16 cellular contexts compared by ENCODE assay signal in the genomic region with DNA sequence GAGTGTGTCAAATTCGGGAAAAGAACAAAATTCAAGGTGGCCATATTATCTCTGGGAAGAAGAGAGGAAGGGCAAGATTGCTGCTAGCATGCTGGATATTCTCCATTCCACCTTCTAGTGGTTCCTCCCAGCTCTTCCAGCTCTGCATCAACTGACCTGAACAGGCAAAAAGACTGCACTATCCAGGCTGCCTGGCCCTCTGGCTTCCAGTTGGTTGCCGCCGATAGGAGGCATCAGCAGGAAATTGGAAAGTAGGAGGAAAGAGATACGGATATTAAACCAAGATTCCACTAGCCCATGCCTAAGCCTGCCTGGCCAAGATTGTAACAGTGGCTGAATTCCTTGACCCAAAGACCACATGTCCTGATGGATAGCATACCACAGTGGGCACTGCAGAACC. TPM values are rescaled to one million over a fixed set of nuclear protein-coding genes. Genes with fewer than 3 reads are reported as not detected.
DNase-seq lines count a peak whose midpoint lies in the region; ATAC-seq and TF ChIP-seq lines count a peak whose summit lies in the region.
"Had no signal": no experiment of that assay in that cellular context is flagged by ENCODE, and none has a peak within 500 bp of the region (broad histone marks: within the 10 kb centered on the region; RNA-seq: fewer than 3 reads in every experiment).

No MANE protein-coding gene starts in this region.

- no peak overlapping the region for H3K27ac Mint-ChIP-seq in Caco-2 (ENCODE audit: unreplicated experiment)
- H3K27ac Mint-ChIP-seq in neural progenitor cell, result no peak overlapping the region

- no peaks in the 10 kb centered on the region for H3K27me3 ChIP-seq in Caco-2 (replicated peaks; ENCODE audit: control insufficient read depth, insufficient read depth, low read length)
- H3K27me3 ChIP-seq in Loucy (ENCODE audit: insufficient read depth, low read length, poor library complexity, severe bottlenecking), result no peaks in the 10 kb centered on the region
- peaks cover 13% of the 10 kb centered on the region for H3K27me3 ChIP-seq in neural progenitor cell
- H3K27me3 ChIP-seq: Peyer's patch had no signal

- no peak overlapping the region for H3K9ac ChIP-seq in Loucy (ENCODE audit: low read depth, low read length, poor library complexity, severe bottlenecking)
- H3K9ac ChIP-seq in neural progenitor cell, result no peak overlapping the region

- H3K36me3 Mint-ChIP-seq in Caco-2 (ENCODE audit: insufficient read depth, unreplicated experiment), result peaks cover 7% of the 10 kb centered on the region
- no peaks in the 10 kb centered on the region for H3K36me3 Mint-ChIP-seq in neural progenitor cell

- no peaks in the 10 kb centered on the region for H3K9me3 ChIP-seq in Caco-2
- no peaks in the 10 kb centered on the region for H3K9me3 ChIP-seq in Loucy (ENCODE audit: insufficient read depth, low read depth, low read length)
- peaks cover 4% of the 10 kb centered on the region for H3K9me3 ChIP-seq in neural progenitor cell (ENCODE audit: low read depth)
- H3K9me3 ChIP-seq: Peyer's patch had no signal

- peak overlapping the region; percentile 83 for H3K4me3 Mint-ChIP-seq in Caco-2 (ENCODE audit: unreplicated experiment)
- no peak overlapping the region for H3K4me3 Mint-ChIP-seq in neural progenitor cell

- H4K20me1 ChIP-seq in Loucy (ENCODE audit: insufficient read depth, low read length, poor library complexity, severe bottlenecking), result peaks cover 3% of the 10 kb centered on the region
- no peaks in the 10 kb centered on the region for H4K20me1 ChIP-seq in neural progenitor cell (ENCODE audit: low read depth)

- no peak for ATAC-seq in GM18909 (IDR thresholded peaks at IDR 0.05; ENCODE audit: poor library complexity, unreplicated experiment)
- ATAC-seq in HG02798 (IDR thresholded peaks at IDR 0.05; ENCODE audit: poor library complexity, unreplicated experiment), result no peak
- no peak for ATAC-seq in GM21447 (IDR thresholded peaks at IDR 0.05; ENCODE audit: unreplicated experiment)

- H3K36me3 ChIP-seq in Caco-2 (ENCODE audit: control insufficient read depth, insufficient read depth, low read length) (no peaks in the 10 kb centered on the region), Loucy (ENCODE audit: insufficient read depth, low read length) (peaks cover under 1% of the 10 kb centered on the region; the same call in 1 of the 2 replicates), neural progenitor cell (no peaks in the 10 kb centered on the region)
- H3K36me3 ChIP-seq: Peyer's patch had no signal

- CTCF ChIA-PET in Caco-2 (lab: Charles Lee), result no interaction called here

- TF ChIP-seq CTCF in Caco-2 (IDR thresholded peaks at IDR 0.05; ENCODE audit: insufficient read depth in 1 of 2, low read depth in 1 of 2, low read length in 1 of 2, severe bottlenecking in 1 of 2, unreplicated experiment in 1 of 2) (no peak), Loucy (conservative IDR thresholded peaks at IDR 0.05; ENCODE audit: low read length) (no peak), neural progenitor cell (IDR thresholded peaks at IDR 0.05) (peak; percentile 9)

- H3K4me1 ChIP-seq in Caco-2 (no peaks in the 10 kb centered on the region), Loucy (ENCODE audit: insufficient read depth, low read length, poor library complexity, severe bottlenecking) (peaks cover 21% of the 10 kb centered on the region), neural progenitor cell (peaks cover 15% of the 10 kb centered on the region)

- H3K4me3 ChIP-seq in Caco-2 (ENCODE audit: low read depth, low read length), result no peak overlapping the region
- no peak overlapping the region for H3K4me3 ChIP-seq in Loucy (ENCODE audit: low read length, poor library complexity, severe bottlenecking)
- no peak overlapping the region for H3K4me3 ChIP-seq in neural progenitor cell

- H3K79me2 ChIP-seq in Loucy (ENCODE audit: insufficient read depth, low read length) (peaks cover 28% of the 10 kb centered on the region), neural progenitor cell (ENCODE audit: low read depth) (peaks cover 21% of the 10 kb centered on the region)

- H3K9me3 Mint-ChIP-seq in Caco-2 (ENCODE audit: unreplicated experiment) (no peaks in the 10 kb centered on the region), neural progenitor cell (no peaks in the 10 kb centered on the region)

- H3K4me1 Mint-ChIP-seq in Caco-2 (ENCODE audit: low read depth, unreplicated experiment) (no peaks in the 10 kb centered on the region), neural progenitor cell (peaks cover 10% of the 10 kb centered on the region)

- H3F3A ChIP-seq in Loucy (ENCODE audit: low read depth), result no peaks in the 10 kb centered on the region
- H3F3A ChIP-seq in neural progenitor cell (ENCODE audit: low read depth), result peaks cover 17% of the 10 kb centered on the region

- H3K9me2 ChIP-seq in Loucy (replicated peaks; ENCODE audit: low read depth, low read length), result no peaks in the 10 kb centered on the region

- H3K27ac ChIP-seq in caudate nucleus (ENCODE audit: low read depth, low read length), result peak overlapping the region; percentile 38
- no peak overlapping the region for H3K27ac ChIP-seq in neural progenitor cell
- H3K27ac ChIP-seq: Peyer's patch had no signal

- DNase-seq in Caco-2 (no peak), caudate nucleus (lab: John Stamatoyannopoulos, UW) (peak in 4 of 61 donors; percentile 1 to 57 (median 5)), neural progenitor cell (ENCODE audit: low spot score) (peak; percentile 3), globus pallidus (ENCODE audit: low spot score) (no peak)
- DNase-seq: activated naive CD4-positive, alpha-beta T cell; AML-193; DMS 273 treated with DMSO at 0.1 percent for 48 hours; naive B cell; NCI-H1930; NCI-H526 treated with DMSO at 0.1 percent for 48 hours; Peyer's patch; T-helper 1 cell had no signal

- POLR2A ChIA-PET in Caco-2 (lab: Charles Lee), result no interaction called here

- H3K27me3 Mint-ChIP-seq in Caco-2 (ENCODE audit: insufficient read depth, unreplicated experiment) (no peaks in the 10 kb centered on the region), neural progenitor cell (ENCODE audit: insufficient read depth, low read depth) (peaks cover 7% of the 10 kb centered on the region)

- BruUV-seq in Caco-2 (replicated peaks; lab: Mats Ljungman, UMichigan), result no TSS peak

- H3K4me2 ChIP-seq in Loucy (ENCODE audit: low read depth, low read length, poor library complexity, severe bottlenecking) (no peak overlapping the region), neural progenitor cell (no peak overlapping the region)

- H2AFZ ChIP-seq in Loucy (ENCODE audit: low read length) (peak overlapping the region; percentile 100), neural progenitor cell (replicated peaks) (peak overlapping the region; percentile 85)

- intact Hi-C loops in Caco-2 (cut with micrococcal nuclease; ENCODE audit: unreplicated experiment), result loop anchor here (5.0 kb wide), 1 partner anchor 80 kb away; a partner anchor contains a TSS

RNA-seq across cellular contexts. Expression of a gene that starts 1.7 kb away (rescaled TPM):
- 12.1 and 14.6 TPM in 2 replicates for total RNA-seq in Caco-2 (2022)
- 44.4 and 52.4 TPM in 2 replicates for total RNA-seq in neural progenitor cell (ENCODE audit: low replicate concordance)
